In the genomic region with DNA sequence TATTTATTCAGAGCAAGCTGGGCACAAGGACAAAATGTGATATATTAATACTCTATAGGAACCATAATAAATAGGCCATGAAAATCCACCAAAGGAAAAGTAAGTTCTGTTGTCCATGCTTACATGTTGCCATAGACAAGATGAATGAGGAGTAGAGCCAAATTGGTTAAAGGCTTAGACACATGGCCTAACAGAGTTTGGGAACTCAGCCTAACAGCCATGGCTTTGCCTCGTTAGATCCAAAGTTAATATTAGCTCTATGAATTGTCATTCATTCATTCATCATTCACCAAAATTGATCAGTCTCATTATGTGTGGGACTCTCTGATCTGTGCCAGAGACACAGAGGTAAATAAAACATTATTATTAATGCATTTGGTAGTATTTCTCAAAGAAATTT, we compare ENCODE assay signal across 15 cellular contexts.
A peak's percentile ranks its signal among the peaks of the same experiment; 100 is the strongest.
DNase-seq lines count a peak whose midpoint lies in the region; ATAC-seq and TF ChIP-seq lines count a peak whose summit lies in the region.
"Had no signal": no experiment of that assay in that cellular context is flagged by ENCODE, and none has a peak within 500 bp of the region (broad histone marks: within the 10 kb centered on the region; RNA-seq: fewer than 3 reads in every experiment).

No MANE protein-coding gene starts in this region.

- no peaks in the 10 kb centered on the region for H3K36me3 Mint-ChIP-seq in nephron (ENCODE audit: low read depth)

- TF ChIP-seq POLR2A in esophagus muscularis mucosa (IDR thresholded peaks at IDR 0.05; ENCODE audit: low read depth) (no peak), uterus (IDR thresholded peaks at IDR 0.05) (no peak), gastrocnemius medialis (IDR thresholded peaks at IDR 0.05) (no peak)

- H3K9me3 ChIP-seq in esophagus muscularis mucosa (no peaks in the 10 kb centered on the region), uterus (no peaks in the 10 kb centered on the region), gastrocnemius medialis (no peaks in the 10 kb centered on the region), psoas muscle (no peaks in the 10 kb centered on the region)

- intact Hi-C loops in esophagus muscularis mucosa (cut with DNase I) (no loop called here), uterus (cut with DNase I; ENCODE audit: low total_unique reads) (no loop called here), gastrocnemius medialis (cut with DNase I; ENCODE audit: low total_unique reads) (no loop called here), psoas muscle (cut with DNase I) (no loop called here)

- peaks cover 0 to 62% (median 53%) of the 10 kb centered on the region in 4 donors for H3K4me1 ChIP-seq in esophagus muscularis mucosa
- peaks cover 4 to 5% of the 10 kb centered on the region in 2 donors for H3K4me1 ChIP-seq in uterus
- no peaks in the 10 kb centered on the region for H3K4me1 ChIP-seq in gastrocnemius medialis
- H3K4me1 ChIP-seq in psoas muscle, result no peaks in the 10 kb centered on the region

- peak overlapping the region in 2 of 3 experiments; percentile 34 to 72 for H3K27ac Mint-ChIP-seq in nephron
- H3K27ac Mint-ChIP-seq: B cell; CD4-positive, alpha-beta T cell had no signal

- WGBS in esophagus muscularis mucosa, result 25% methylated on average over 1 of the region's 1 CpG
- WGBS in psoas muscle, 3 donors, result 13 to 28% (median 15%) methylated on average over 1 of the region's 1 CpG

- H3K27me3 ChIP-seq in esophagus muscularis mucosa, result no peaks in the 10 kb centered on the region
- H3K27me3 ChIP-seq in uterus, result no peaks in the 10 kb centered on the region
- no peaks in the 10 kb centered on the region for H3K27me3 ChIP-seq in gastrocnemius medialis
- no peaks in the 10 kb centered on the region for H3K27me3 ChIP-seq in psoas muscle (ENCODE audit: insufficient read depth in 3 of 3, low read length in 2 of 3)

- H3K27me3 Mint-ChIP-seq in nephron (ENCODE audit: low read depth), result peaks cover 3% of the 10 kb centered on the region
- H3K27me3 Mint-ChIP-seq: B cell; CD4-positive, alpha-beta T cell had no signal

- TF ChIP-seq CTCF in esophagus muscularis mucosa (IDR thresholded peaks at IDR 0.05) (no peak), nephron (IDR thresholded peaks at IDR 0.05; ENCODE audit: unreplicated experiment in 3 of 3) (no peak), uterus (IDR thresholded peaks at IDR 0.05) (no peak), gastrocnemius medialis (IDR thresholded peaks at IDR 0.05 in 4 of 5, conservative IDR thresholded peaks at IDR 0.05 in 1 of 5) (no peak), psoas muscle (IDR thresholded peaks at IDR 0.05) (no peak)

- no peak overlapping the region for H3K4me3 Mint-ChIP-seq in nephron
- H3K4me3 Mint-ChIP-seq: B cell; CD4-positive, alpha-beta T cell had no signal

- in situ Hi-C loops in gastrocnemius medialis (cut with MboI; ENCODE audit: low sequenced_read_pairs in 4 of 4), result no loop called here

- peak; percentile 76 for DNase-seq in NCI-H446 treated with DMSO at 0.1 percent for 48 hours (lab: John Stamatoyannopoulos, UW)
- no peak for DNase-seq in esophagus muscularis mucosa (ENCODE audit: extremely low spot score)
- DNase-seq in uterus, result no peak
- DNase-seq in gastrocnemius medialis, result no peak
- DNase-seq in SW 1271 (lab: John Stamatoyannopoulos, UW), result no peak
- DNase-seq in psoas muscle, result no peak
- DNase-seq: C1 segment of cervical spinal cord; CD4-positive, alpha-beta T cell; DMS79; GM23248; H7 had no signal

- H3K36me3 ChIP-seq in esophagus muscularis mucosa (no peaks in the 10 kb centered on the region), uterus (no peaks in the 10 kb centered on the region), gastrocnemius medialis (no peaks in the 10 kb centered on the region), psoas muscle (ENCODE audit: insufficient read depth in 1 of 2, low read depth in 1 of 2) (no peaks in the 10 kb centered on the region)

- peaks cover 4% of the 10 kb centered on the region for H3K9me3 Mint-ChIP-seq in nephron
- H3K9me3 Mint-ChIP-seq: CD4-positive, alpha-beta T cell had no signal

- H3K4me3 ChIP-seq in esophagus muscularis mucosa, result no peak overlapping the region
- no peak overlapping the region for H3K4me3 ChIP-seq in uterus
- no peak overlapping the region for H3K4me3 ChIP-seq in gastrocnemius medialis
- H3K4me3 ChIP-seq in psoas muscle, result no peak overlapping the region
- H3K4me3 ChIP-seq: GM23248, K562 had no signal

- peaks cover 34% of the 10 kb centered on the region for H3K4me1 Mint-ChIP-seq in nephron
- H3K4me1 Mint-ChIP-seq: B cell had no signal

- TF ChIP-seq EP300 in esophagus muscularis mucosa (IDR thresholded peaks at IDR 0.05), result no peak

- ATAC-seq in gastrocnemius medialis (no peak), GM19455 (IDR thresholded peaks at IDR 0.05; ENCODE audit: unreplicated experiment) (no peak), psoas muscle (no peak)
- ATAC-seq: K562 had no signal

- H3K27ac ChIP-seq in esophagus muscularis mucosa (replicated peaks in 1 of 4) (peak overlapping the region; percentile 40 to 66 (median 52)), uterus (peak overlapping the region; percentile 33 to 64), gastrocnemius medialis (no peak overlapping the region), psoas muscle (no peak overlapping the region)
- H3K27ac ChIP-seq: GM23248 had no signal

Comparison
In these comparisons a context has a peak if more than half of its experiments do, and no peak if none do; other contexts are left out.
1. H3K27ac ChIP-seq: peak in esophagus muscularis mucosa (4 of 4) and uterus (2 of 2); none in gastrocnemius medialis (0 of 4) and psoas muscle (single experiment).